In the genomic region with DNA sequence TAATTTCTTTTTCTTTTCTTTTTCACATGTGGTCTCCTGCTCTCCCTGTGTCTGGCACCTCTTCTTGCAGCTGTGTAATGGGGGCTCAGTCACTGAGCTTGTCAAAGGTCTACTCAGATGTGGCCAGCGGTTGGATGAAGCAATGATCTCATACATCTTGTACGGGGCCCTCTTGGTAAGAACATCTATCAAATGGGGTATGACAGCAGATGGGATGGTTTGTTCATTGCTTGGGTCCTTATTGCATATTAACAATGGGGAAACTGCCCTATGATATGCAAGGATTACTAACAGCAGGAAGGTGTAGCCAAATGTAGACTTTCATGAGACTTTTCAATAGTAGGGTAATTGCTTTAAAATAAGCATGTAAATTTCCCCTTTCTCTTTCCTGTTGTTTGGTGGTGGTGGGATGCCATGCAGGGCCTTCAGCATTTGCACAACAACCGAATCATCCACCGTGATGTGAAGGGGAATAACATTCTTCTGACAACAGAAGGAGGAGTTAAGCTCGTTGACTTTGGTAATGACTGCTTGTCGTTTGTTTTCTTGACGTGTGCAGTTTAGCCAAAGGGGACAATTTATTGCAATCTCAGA, we compare ENCODE assay signal across 1 cellular context.
TF ChIP-seq lines count a peak whose summit lies in the region.

No MANE protein-coding gene starts in this region.

TF ChIP-seq in GM12878, 131 proteins besides CTCF, POLR2A, EP300 and RAD21 (continued from another document):
- TF ChIP-seq, protein P1, sequence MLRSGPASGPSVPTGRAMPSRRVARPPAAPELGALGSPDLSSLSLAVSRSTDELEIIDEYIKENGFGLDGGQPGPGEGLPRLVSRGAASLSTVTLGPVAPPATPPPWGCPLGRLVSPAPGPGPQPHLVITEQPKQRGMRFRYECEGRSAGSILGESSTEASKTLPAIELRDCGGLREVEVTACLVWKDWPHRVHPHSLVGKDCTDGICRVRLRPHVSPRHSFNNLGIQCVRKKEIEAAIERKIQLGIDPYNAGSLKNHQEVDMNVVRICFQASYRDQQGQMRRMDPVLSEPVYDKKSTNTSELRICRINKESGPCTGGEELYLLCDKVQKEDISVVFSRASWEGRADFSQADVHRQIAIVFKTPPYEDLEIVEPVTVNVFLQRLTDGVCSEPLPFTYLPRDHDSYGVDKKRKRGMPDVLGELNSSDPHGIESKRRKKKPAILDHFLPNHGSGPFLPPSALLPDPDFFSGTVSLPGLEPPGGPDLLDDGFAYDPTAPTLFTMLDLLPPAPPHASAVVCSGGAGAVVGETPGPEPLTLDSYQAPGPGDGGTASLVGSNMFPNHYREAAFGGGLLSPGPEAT (IDR thresholded peaks at IDR 0.05; ENCODE audit: low read depth) = no peak; the same call in 1 of the 2 replicates
- TF ChIP-seq SIN3A (IDR thresholded peaks at IDR 0.05; ENCODE audit: low read depth, low read length) = no peak
- TF ChIP-seq EZH2 (IDR thresholded peaks at IDR 0.05; ENCODE audit: borderline replicate concordance, control insufficient read depth, low read depth, low read length) = no peak
- TF ChIP-seq, protein P2, sequence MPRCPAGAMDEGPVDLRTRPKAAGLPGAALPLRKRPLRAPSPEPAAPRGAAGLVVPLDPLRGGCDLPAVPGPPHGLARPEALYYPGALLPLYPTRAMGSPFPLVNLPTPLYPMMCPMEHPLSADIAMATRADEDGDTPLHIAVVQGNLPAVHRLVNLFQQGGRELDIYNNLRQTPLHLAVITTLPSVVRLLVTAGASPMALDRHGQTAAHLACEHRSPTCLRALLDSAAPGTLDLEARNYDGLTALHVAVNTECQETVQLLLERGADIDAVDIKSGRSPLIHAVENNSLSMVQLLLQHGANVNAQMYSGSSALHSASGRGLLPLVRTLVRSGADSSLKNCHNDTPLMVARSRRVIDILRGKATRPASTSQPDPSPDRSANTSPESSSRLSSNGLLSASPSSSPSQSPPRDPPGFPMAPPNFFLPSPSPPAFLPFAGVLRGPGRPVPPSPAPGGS (IDR thresholded peaks at IDR 0.05; ENCODE audit: borderline replicate concordance, insufficient read depth, low read depth, low read length, poor library complexity, severe bottlenecking) = no peak
- peak; percentile 13 for TF ChIP-seq MEF2B (IDR thresholded peaks at IDR 0.05; ENCODE audit: partially characterized antibody, poor library complexity, severe bottlenecking)
- TF ChIP-seq SP1 (IDR thresholded peaks at IDR 0.05; ENCODE audit: low read depth, low read length) = no peak
- TF ChIP-seq NBN (IDR thresholded peaks at IDR 0.05) = peak; percentile 61; the same call in 1 of the 2 replicates
- 0 out of 2 replicates have a peak, but pooled peaks have one; percentile 3 for TF ChIP-seq NRF1 (conservative IDR thresholded peaks at IDR 0.05; ENCODE audit: low read depth, low read length)
- no peak for TF ChIP-seq SUPT20H (IDR thresholded peaks at IDR 0.05; ENCODE audit: borderline replicate concordance, control insufficient read depth, low read depth, low read length)
- TF ChIP-seq KAT2A (conservative IDR thresholded peaks at IDR 0.05; ENCODE audit: control insufficient read depth, low read depth, low read length) = no peak
- TF ChIP-seq, protein P3, sequence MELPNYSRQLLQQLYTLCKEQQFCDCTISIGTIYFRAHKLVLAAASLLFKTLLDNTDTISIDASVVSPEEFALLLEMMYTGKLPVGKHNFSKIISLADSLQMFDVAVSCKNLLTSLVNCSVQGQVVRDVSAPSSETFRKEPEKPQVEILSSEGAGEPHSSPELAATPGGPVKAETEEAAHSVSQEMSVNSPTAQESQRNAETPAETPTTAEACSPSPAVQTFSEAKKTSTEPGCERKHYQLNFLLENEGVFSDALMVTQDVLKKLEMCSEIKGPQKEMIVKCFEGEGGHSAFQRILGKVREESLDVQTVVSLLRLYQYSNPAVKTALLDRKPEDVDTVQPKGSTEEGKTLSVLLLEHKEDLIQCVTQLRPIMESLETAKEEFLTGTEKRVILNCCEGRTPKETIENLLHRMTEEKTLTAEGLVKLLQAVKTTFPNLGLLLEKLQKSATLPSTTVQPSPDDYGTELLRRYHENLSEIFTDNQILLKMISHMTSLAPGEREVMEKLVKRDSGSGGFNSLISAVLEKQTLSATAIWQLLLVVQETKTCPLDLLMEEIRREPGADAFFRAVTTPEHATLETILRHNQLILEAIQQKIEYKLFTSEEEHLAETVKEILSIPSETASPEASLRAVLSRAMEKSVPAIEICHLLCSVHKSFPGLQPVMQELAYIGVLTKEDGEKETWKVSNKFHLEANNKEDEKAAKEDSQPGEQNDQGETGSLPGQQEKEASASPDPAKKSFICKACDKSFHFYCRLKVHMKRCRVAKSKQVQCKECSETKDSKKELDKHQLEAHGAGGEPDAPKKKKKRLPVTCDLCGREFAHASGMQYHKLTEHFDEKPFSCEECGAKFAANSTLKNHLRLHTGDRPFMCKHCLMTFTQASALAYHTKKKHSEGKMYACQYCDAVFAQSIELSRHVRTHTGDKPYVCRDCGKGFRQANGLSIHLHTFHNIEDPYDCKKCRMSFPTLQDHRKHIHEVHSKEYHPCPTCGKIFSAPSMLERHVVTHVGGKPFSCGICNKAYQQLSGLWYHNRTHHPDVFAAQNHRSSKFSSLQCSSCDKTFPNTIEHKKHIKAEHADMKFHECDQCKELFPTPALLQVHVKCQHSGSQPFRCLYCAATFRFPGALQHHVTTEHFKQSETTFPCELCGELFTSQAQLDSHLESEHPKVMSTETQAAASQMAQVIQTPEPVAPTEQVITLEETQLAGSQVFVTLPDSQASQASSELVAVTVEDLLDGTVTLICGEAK (IDR thresholded peaks at IDR 0.05; ENCODE audit: borderline replicate concordance) = no peak
- TF ChIP-seq CHD4 (IDR thresholded peaks at IDR 0.05) = no peak
- TF ChIP-seq, protein P4, sequence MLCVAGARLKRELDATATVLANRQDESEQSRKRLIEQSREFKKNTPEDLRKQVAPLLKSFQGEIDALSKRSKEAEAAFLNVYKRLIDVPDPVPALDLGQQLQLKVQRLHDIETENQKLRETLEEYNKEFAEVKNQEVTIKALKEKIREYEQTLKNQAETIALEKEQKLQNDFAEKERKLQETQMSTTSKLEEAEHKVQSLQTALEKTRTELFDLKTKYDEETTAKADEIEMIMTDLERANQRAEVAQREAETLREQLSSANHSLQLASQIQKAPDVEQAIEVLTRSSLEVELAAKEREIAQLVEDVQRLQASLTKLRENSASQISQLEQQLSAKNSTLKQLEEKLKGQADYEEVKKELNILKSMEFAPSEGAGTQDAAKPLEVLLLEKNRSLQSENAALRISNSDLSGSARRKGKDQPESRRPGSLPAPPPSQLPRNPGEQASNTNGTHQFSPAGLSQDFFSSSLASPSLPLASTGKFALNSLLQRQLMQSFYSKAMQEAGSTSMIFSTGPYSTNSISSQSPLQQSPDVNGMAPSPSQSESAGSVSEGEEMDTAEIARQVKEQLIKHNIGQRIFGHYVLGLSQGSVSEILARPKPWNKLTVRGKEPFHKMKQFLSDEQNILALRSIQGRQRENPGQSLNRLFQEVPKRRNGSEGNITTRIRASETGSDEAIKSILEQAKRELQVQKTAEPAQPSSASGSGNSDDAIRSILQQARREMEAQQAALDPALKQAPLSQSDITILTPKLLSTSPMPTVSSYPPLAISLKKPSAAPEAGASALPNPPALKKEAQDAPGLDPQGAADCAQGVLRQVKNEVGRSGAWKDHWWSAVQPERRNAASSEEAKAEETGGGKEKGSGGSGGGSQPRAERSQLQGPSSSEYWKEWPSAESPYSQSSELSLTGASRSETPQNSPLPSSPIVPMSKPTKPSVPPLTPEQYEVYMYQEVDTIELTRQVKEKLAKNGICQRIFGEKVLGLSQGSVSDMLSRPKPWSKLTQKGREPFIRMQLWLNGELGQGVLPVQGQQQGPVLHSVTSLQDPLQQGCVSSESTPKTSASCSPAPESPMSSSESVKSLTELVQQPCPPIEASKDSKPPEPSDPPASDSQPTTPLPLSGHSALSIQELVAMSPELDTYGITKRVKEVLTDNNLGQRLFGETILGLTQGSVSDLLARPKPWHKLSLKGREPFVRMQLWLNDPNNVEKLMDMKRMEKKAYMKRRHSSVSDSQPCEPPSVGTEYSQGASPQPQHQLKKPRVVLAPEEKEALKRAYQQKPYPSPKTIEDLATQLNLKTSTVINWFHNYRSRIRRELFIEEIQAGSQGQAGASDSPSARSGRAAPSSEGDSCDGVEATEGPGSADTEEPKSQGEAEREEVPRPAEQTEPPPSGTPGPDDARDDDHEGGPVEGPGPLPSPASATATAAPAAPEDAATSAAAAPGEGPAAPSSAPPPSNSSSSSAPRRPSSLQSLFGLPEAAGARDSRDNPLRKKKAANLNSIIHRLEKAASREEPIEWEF (IDR thresholded peaks at IDR 0.05; ENCODE audit: insufficient replicate concordance, low read depth, low read length) = no peak
- no peak for TF ChIP-seq BRCA1 (IDR thresholded peaks at IDR 0.05; ENCODE audit: low read depth, low read length)
- TF ChIP-seq CBFB (IDR thresholded peaks at IDR 0.05; ENCODE audit: low read depth) = peak; percentile 24; the same call in 1 of the 2 replicates
- TF ChIP-seq CEBPB (IDR thresholded peaks at IDR 0.05; ENCODE audit: borderline replicate concordance in 1 of 2, low read depth in 2 of 2, low read length in 2 of 2) = peak in 1 of 2 experiments; percentile 24; a peak in 1 of 4 replicates
- 0 out of 2 replicates have a peak, but pooled peaks have one; percentile 50 for TF ChIP-seq CREB1 (IDR thresholded peaks at IDR 0.05; ENCODE audit: low read depth)
- no peak for TF ChIP-seq NR2C1 (IDR thresholded peaks at IDR 0.05)
- no peak for TF ChIP-seq ASH2L (IDR thresholded peaks at IDR 0.05; ENCODE audit: borderline replicate concordance, low read depth)
- no peak for TF ChIP-seq MYC (IDR thresholded peaks at IDR 0.05; ENCODE audit: insufficient read depth, insufficient read length, insufficient replicate concordance, low read length, severe bottlenecking)
- no peak for TF ChIP-seq GATAD2B (conservative IDR thresholded peaks at IDR 0.05; ENCODE audit: low read depth)
- no peak for TF ChIP-seq LARP7 (IDR thresholded peaks at IDR 0.05)
